In genomic region chr12:4784404-4785054, GRCh38 we compare ENCODE assay signal across 35 cellular contexts.
"Had no signal": no experiment of that assay in that cellular context is flagged by ENCODE, and none has a peak within 500 bp of the region (broad histone marks: within the 10 kb centered on the region; RNA-seq: fewer than 3 reads in every experiment).

No MANE protein-coding gene starts in this region.

- H3K9me3 Mint-ChIP-seq: activated CD4-positive, alpha-beta T cell treated with anti-CD3 and anti-CD28 coated beads, Interleukin-2, amount 10 ng/mL, durations not matched to agents 24 days and 14 days; activated naive CD4-positive, alpha-beta T cell treated with anti-CD3 and anti-CD28 coated beads, Interleukin-2, amount 10 ng/mL, durations not matched to agents 7 days and 5 days; activated naive CD4-positive, alpha-beta T cell treated with anti-CD3 and anti-CD28 coated beads, Interleukin-2, amount 50 U/mL, for 24 hours; activated naive CD8-positive, alpha-beta T cell treated with anti-CD3 and anti-CD28 coated beads, Interleukin-2, amount 10 ng/mL, durations not matched to agents 7 days and 5 days; activated T-cell treated with anti-CD3 and anti-CD28 coated beads, Interleukin-2, amount 50 U/mL, for 24 hours; activated T-helper 2 cell treated with anti-CD3 and anti-CD28 coated beads, Interferon-gamma antibody, Interleukin-2, Interleukin-4, amounts not matched to agents 10 μg/mL and 5 μg/mL and 100 μg/mL, durations not matched to agents 14 hours and 24 hours and 36 hours; central memory CD8-positive, alpha-beta T cell; T-helper 1 cell treated with Interleukin-12 subunit alpha and Interleukin-12 subunit beta and Interleukin-4 antibody, amounts not matched to agents 30 μg/mL and 1 μg/mL, for 36 hours had no signal

- H3K4me3 ChIP-seq: ascending aorta, cardiac muscle cell had no signal

- H3K36me3 ChIP-seq: ascending aorta, cardiac muscle cell had no signal

- H3K9me3 ChIP-seq: ascending aorta had no signal

- DNase-seq: activated B cell treated with CpG ODN at 0.5 μM for 24 hours; activated CD4-positive, alpha-beta memory T cell treated with anti-CD3 and anti-CD28 coated beads for 36 hours; activated CD4-positive, alpha-beta T cell treated with anti-CD3 and anti-CD28 coated beads for 4 hours; activated CD4-positive, alpha-beta T cell treated with anti-CD3 and anti-CD28 coated beads, Interleukin-2, amount 10 ng/mL, durations not matched to agents 24 days and 14 days; activated CD4-positive, alpha-beta T cell treated with anti-CD3 and anti-CD28 coated beads, Interleukin-2, amount 50 U/mL, for 1 hour; activated CD4-positive, alpha-beta T cell treated with anti-CD3 and anti-CD28 coated beads, Interleukin-2, amount 50 U/mL, for 4 hours; activated CD4-positive, CD25-positive, alpha-beta regulatory T cell treated with anti-CD3 and anti-CD28 coated beads, Interleukin-2, amount 50 U/mL, for 72 hours; activated CD8-positive, alpha-beta memory T cell treated with anti-CD3 and anti-CD28 coated beads for 24 hours; activated CD8-positive, alpha-beta memory T cell treated with anti-CD3 and anti-CD28 coated beads, Interleukin-2, amount 10 ng/mL, durations not matched to agents 7 days and 5 days; activated CD8-positive, alpha-beta memory T cell treated with anti-CD3 and anti-CD28 coated beads, Interleukin-2, amount 50 U/mL, for 48 hours; activated CD8-positive, alpha-beta T cell treated with anti-CD3 and anti-CD28 coated beads, Interleukin-2, amount 10 ng/mL, durations not matched to agents 7 days and 5 days; activated effector memory CD4-positive, alpha-beta T cell treated with Interleukin-2 at 50 U/mL for 16 hours; activated gamma-delta T cell; activated naive CD4-positive, alpha-beta T cell treated with anti-CD3 and anti-CD28 coated beads, Interleukin-2, amount 10 ng/mL, durations not matched to agents 7 days and 5 days; activated naive CD4-positive, alpha-beta T cell treated with Interleukin-2 at 50 U/mL for 16 hours; activated naive CD8-positive, alpha-beta T cell treated with anti-CD3 and anti-CD28 coated beads, Interleukin-2, amount 10 ng/mL, durations not matched to agents 7 days and 5 days; activated naive CD8-positive, alpha-beta T cell treated with anti-CD3 and anti-CD28 coated beads, Interleukin-2, amount 50 U/mL, for 24 hours; activated T-cell treated with anti-CD3 and anti-CD28 coated beads, Interleukin-2, amount 50 U/mL, for 24 hours; activated T-cell treated with anti-CD3 and anti-CD28 coated beads, Interleukin-2, amount 50 U/mL, for 48 hours; amygdala; anterior cingulate cortex; caudate nucleus; cerebellar nuclear complex; T-helper 2 cell; T-helper 9 cell had no signal

- H3K4me3 Mint-ChIP-seq: activated B cell treated with CpG ODN at 0.5 μM for 24 hours; activated CD4-positive, alpha-beta memory T cell treated with anti-CD3 and anti-CD28 coated beads for 36 hours; activated CD4-positive, alpha-beta T cell treated with anti-CD3 and anti-CD28 coated beads, Interleukin-2, amount 10 ng/mL, durations not matched to agents 24 days and 14 days; activated CD8-positive, alpha-beta memory T cell treated with anti-CD3 and anti-CD28 coated beads, Interleukin-2, amount 10 ng/mL, durations not matched to agents 7 days and 5 days; activated CD8-positive, alpha-beta T cell treated with anti-CD3 and anti-CD28 coated beads, Interleukin-2, amount 10 ng/mL, durations not matched to agents 7 days and 5 days; activated naive CD4-positive, alpha-beta T cell treated with anti-CD3 and anti-CD28 coated beads, Interleukin-2, amount 10 ng/mL, durations not matched to agents 7 days and 5 days; activated naive CD4-positive, alpha-beta T cell treated with anti-CD3 and anti-CD28 coated beads, Interleukin-2, amount 50 U/mL, for 24 hours; activated naive CD8-positive, alpha-beta T cell; activated naive CD8-positive, alpha-beta T cell treated with anti-CD3 and anti-CD28 coated beads, Interleukin-2, amount 10 ng/mL, durations not matched to agents 7 days and 5 days; activated naive CD8-positive, alpha-beta T cell treated with anti-CD3 and anti-CD28 coated beads, Interleukin-2, amount 50 U/mL, for 24 hours; activated T-cell treated with anti-CD3 and anti-CD28 coated beads, Interleukin-2, amount 50 U/mL, for 24 hours; brain; central memory CD8-positive, alpha-beta T cell; T-helper 1 cell treated with Interleukin-12 subunit alpha and Interleukin-12 subunit beta and Interleukin-4 antibody, amounts not matched to agents 30 μg/mL and 1 μg/mL, for 36 hours; T-helper 2 cell treated with Interferon-gamma antibody and Interleukin-4, amounts not matched to agents 5 μg/mL and 100 μg/mL, for 36 hours had no signal

- ATAC-seq: activated CD8-positive, alpha-beta memory T cell treated with anti-CD3 and anti-CD28 coated beads, Interleukin-2, amount 10 ng/mL, durations not matched to agents 7 days and 5 days; activated CD8-positive, alpha-beta T cell treated with anti-CD3 and anti-CD28 coated beads, Interleukin-2, amount 10 ng/mL, durations not matched to agents 7 days and 5 days; activated naive CD8-positive, alpha-beta T cell treated with anti-CD3 and anti-CD28 coated beads, Interleukin-2, amount 50 U/mL, for 24 hours had no signal

- H3K4me1 Mint-ChIP-seq: activated B cell treated with CpG ODN at 0.5 μM for 24 hours; activated CD4-positive, alpha-beta T cell treated with anti-CD3 and anti-CD28 coated beads, Interleukin-2, amount 10 ng/mL, durations not matched to agents 24 days and 14 days; activated CD8-positive, alpha-beta memory T cell treated with anti-CD3 and anti-CD28 coated beads, Interleukin-2, amount 10 ng/mL, durations not matched to agents 7 days and 5 days; activated naive CD4-positive, alpha-beta T cell treated with anti-CD3 and anti-CD28 coated beads, Interleukin-2, amount 10 ng/mL, durations not matched to agents 7 days and 5 days; activated naive CD4-positive, alpha-beta T cell treated with anti-CD3 and anti-CD28 coated beads, Interleukin-2, amount 50 U/mL, for 24 hours; activated naive CD8-positive, alpha-beta T cell treated with anti-CD3 and anti-CD28 coated beads, Interleukin-2, amount 10 ng/mL, durations not matched to agents 7 days and 5 days; activated naive CD8-positive, alpha-beta T cell treated with anti-CD3 and anti-CD28 coated beads, Interleukin-2, amount 50 U/mL, for 24 hours; central memory CD8-positive, alpha-beta T cell had no signal

- H3K36me3 Mint-ChIP-seq: activated CD8-positive, alpha-beta memory T cell treated with anti-CD3 and anti-CD28 coated beads, Interleukin-2, amount 10 ng/mL, durations not matched to agents 7 days and 5 days; activated naive CD4-positive, alpha-beta T cell treated with anti-CD3 and anti-CD28 coated beads, Interleukin-2, amount 10 ng/mL, durations not matched to agents 7 days and 5 days; activated naive CD8-positive, alpha-beta T cell treated with anti-CD3 and anti-CD28 coated beads, Interleukin-2, amount 10 ng/mL, durations not matched to agents 7 days and 5 days had no signal

- H3K27ac Mint-ChIP-seq: activated B cell treated with CpG ODN at 0.5 μM for 24 hours; activated CD4-positive, alpha-beta memory T cell treated with anti-CD3 and anti-CD28 coated beads for 36 hours; activated CD4-positive, alpha-beta T cell treated with anti-CD3 and anti-CD28 coated beads, Interleukin-2, amount 10 ng/mL, durations not matched to agents 24 days and 14 days; activated CD8-positive, alpha-beta memory T cell treated with anti-CD3 and anti-CD28 coated beads, Interleukin-2, amount 10 ng/mL, durations not matched to agents 7 days and 5 days; activated CD8-positive, alpha-beta T cell treated with anti-CD3 and anti-CD28 coated beads, Interleukin-2, amount 10 ng/mL, durations not matched to agents 7 days and 5 days; activated naive CD4-positive, alpha-beta T cell treated with anti-CD3 and anti-CD28 coated beads, Interleukin-2, amount 10 ng/mL, durations not matched to agents 7 days and 5 days; activated naive CD4-positive, alpha-beta T cell treated with anti-CD3 and anti-CD28 coated beads, Interleukin-2, amount 50 U/mL, for 24 hours; activated naive CD8-positive, alpha-beta T cell; activated naive CD8-positive, alpha-beta T cell treated with anti-CD3 and anti-CD28 coated beads, Interleukin-2, amount 10 ng/mL, durations not matched to agents 7 days and 5 days; activated naive CD8-positive, alpha-beta T cell treated with anti-CD3 and anti-CD28 coated beads, Interleukin-2, amount 50 U/mL, for 24 hours; activated T-cell treated with anti-CD3 and anti-CD28 coated beads, Interleukin-2, amount 50 U/mL, for 24 hours; activated T-helper 2 cell treated with anti-CD3 and anti-CD28 coated beads, Interferon-gamma antibody, Interleukin-2, Interleukin-4, amounts not matched to agents 10 μg/mL and 5 μg/mL and 100 μg/mL, durations not matched to agents 14 hours and 24 hours and 36 hours; brain; T-helper 1 cell treated with Interleukin-12 subunit alpha and Interleukin-12 subunit beta and Interleukin-4 antibody, amounts not matched to agents 30 μg/mL and 1 μg/mL, for 36 hours; T-helper 2 cell treated with Interferon-gamma antibody and Interleukin-4, amounts not matched to agents 5 μg/mL and 100 μg/mL, for 36 hours had no signal

- H3K27me3 ChIP-seq: ascending aorta, cardiac muscle cell had no signal

- H3K27me3 Mint-ChIP-seq: brain had no signal

- H3K27ac ChIP-seq: ascending aorta, cardiac muscle cell, VCaP had no signal
